8 cellular contexts compared by ENCODE assay signal in the genomic region with DNA sequence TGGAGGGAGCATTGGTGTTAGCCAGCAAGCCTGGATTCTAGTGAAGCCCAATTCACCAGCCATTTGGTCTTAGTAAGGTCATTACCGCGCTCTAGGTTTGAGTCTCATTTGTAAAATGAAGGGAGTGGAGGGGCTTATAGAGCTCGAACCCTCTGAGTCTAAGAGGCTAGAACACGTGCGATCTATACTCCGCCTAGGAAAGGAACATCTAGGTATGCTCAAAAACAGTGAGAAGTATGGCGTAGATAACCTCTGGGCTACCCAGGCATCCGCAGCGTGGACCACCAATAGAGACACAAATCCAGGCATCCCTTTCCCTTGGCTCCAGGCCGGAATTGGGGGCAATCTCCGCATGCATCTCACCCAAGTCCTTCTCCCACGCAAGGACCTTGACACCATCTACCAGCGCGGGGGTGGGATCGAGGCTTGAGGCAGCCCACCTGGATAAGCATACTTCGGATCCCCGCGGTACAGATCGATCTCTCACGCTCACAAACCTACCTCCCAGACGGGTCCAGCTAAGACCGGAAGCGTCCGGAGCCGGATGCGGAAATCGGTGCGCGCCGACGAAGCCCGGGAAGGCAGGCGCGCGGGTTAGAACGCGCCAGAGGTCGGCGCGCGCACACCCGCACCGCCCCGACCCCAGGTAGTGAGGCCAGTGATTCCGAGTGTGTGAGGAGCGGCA. TPM values are rescaled to one million over a fixed set of nuclear protein-coding genes. Genes with fewer than 3 reads are reported as not detected.
A peak's percentile ranks its signal among the peaks of the same experiment; 100 is the strongest.
DNase-seq lines count a peak whose midpoint lies in the region; ATAC-seq, FAIRE-seq and TF ChIP-seq lines count a peak whose summit lies in the region.

A gene (plus strand): TSS at position 556 of the 685 bp plus-strand sequence. CDS start 636 bp downstream, outside the sequence.

- H3K4me3 Mint-ChIP-seq in CD4-positive, alpha-beta T cell: no peak within 1 kb of the TSS
- H3K4me3 Mint-ChIP-seq in activated CD4-positive, alpha-beta memory T cell treated with anti-CD3 and anti-CD28 coated beads for 36 hours: no peak within 1 kb of the TSS
- H3K4me3 Mint-ChIP-seq in mesothelial cell of epicardium: no peak within 1 kb of the TSS

- 0 out of 2 replicates have a peak within 1 kb of the TSS, but pooled peaks have one; percentile 20 for H3K18ac ChIP-seq in H1 (ENCODE audit: extremely low read depth, low read length)

- peaks cover 22 to 69% of the 10 kb centered on the region in 2 experiments for H3K79me2 ChIP-seq in H1 (ENCODE audit: control insufficient read depth in 1 of 2, insufficient read depth in 2 of 2, low read length in 2 of 2)

- H3K4me3 ChIP-seq in H1 (ENCODE audit: extremely low read depth in 1 of 4, insufficient read depth in 2 of 4, low read depth in 3 of 4, low read length in 4 of 4): peak within 1 kb of the TSS; percentile 83 to 100 (median 94)

- H2BK20ac ChIP-seq in H1 (ENCODE audit: low read length): no peak within 1 kb of the TSS

- peak in 9 of 10 experiments; percentile 43 to 71 (median 57) for DNase-seq in CD4-positive, alpha-beta T cell
- DNase-seq in NCI-H69 (lab: John Stamatoyannopoulos, UW) (peak; percentile 95), H1 (ENCODE audit: low read depth in 1 of 2, low spot score in 2 of 2) (peak in 1 of 2 experiments; percentile 88), mesothelial cell of epicardium (ENCODE audit: low spot score in 2 of 2, unreplicated experiment in 2 of 2) (peak; percentile 58 to 79)
- DNase-seq in activated CD4-positive, alpha-beta memory T cell treated with anti-CD3 and anti-CD28 coated beads for 36 hours: peak; percentile 88
- DNase-seq in stimulated activated CD8-positive, alpha-beta memory T cell treated with anti-CD3 and anti-CD28 coated beads, Interleukin-7, amount 100 ng/mL, for 48 hours (ENCODE audit: extremely low read depth in 1 of 2, low read depth in 1 of 2): peak; percentile 70 to 73

- peak within 1 kb of the TSS; percentile 89 to 95 (median 92) for H3K9ac ChIP-seq in H1 (replicated peaks in 1 of 4; ENCODE audit: extremely low read depth in 1 of 4, low read depth in 3 of 4, low read length in 3 of 4)

- H2AFZ ChIP-seq in H1 (ENCODE audit: low read length): no peak within 1 kb of the TSS

- no peaks in the 10 kb centered on the region for H3K27me3 ChIP-seq in CD4-positive, alpha-beta T cell (ENCODE audit: control insufficient read depth, insufficient read depth, low read length)
- no peaks in the 10 kb centered on the region for H3K27me3 ChIP-seq in H1 (replicated peaks in 1 of 4; ENCODE audit: control insufficient read depth in 3 of 4, extremely low read depth in 1 of 4, insufficient read depth in 3 of 4, low read length in 3 of 4)

- H3K4me2 ChIP-seq in H1 (ENCODE audit: insufficient read depth in 1 of 2, low read depth in 2 of 2, low read length in 2 of 2): peak within 1 kb of the TSS; percentile 92 to 97

- H3K27ac Mint-ChIP-seq in CD4-positive, alpha-beta T cell: peak within 1 kb of the TSS; percentile 98
- H3K27ac Mint-ChIP-seq in activated CD4-positive, alpha-beta memory T cell treated with anti-CD3 and anti-CD28 coated beads for 36 hours: peak within 1 kb of the TSS; percentile 99
- peak within 1 kb of the TSS; percentile 99 for H3K27ac Mint-ChIP-seq in mesothelial cell of epicardium

- POLR2A ChIA-PET in CD4-positive, alpha-beta T cell (lab: Charles Lee): interaction anchor here (0.6 to 5.9 kb wide), 21 partner anchors 11 to 612 kb away, joined by 3 to 107 read pairs (median 4); a partner anchor contains a TSS
- POLR2A ChIA-PET in activated CD4-positive, alpha-beta memory T cell treated with anti-CD3 and anti-CD28 coated beads for 36 hours (lab: Charles Lee): interaction anchor here (0.6 to 7.4 kb wide), 12 partner anchors 13 to 136 kb away, joined by 3 to 90 read pairs (median 5); a partner anchor contains a TSS
- POLR2A ChIA-PET in H1 (lab: Charles Lee; ENCODE audit: partially characterized antibody): interaction anchor here (0.7 to 13.3 kb wide), 20 partner anchors 9 to 171 kb away, joined by 3 to 214 read pairs (median 7); a partner anchor contains a TSS

- peak within 1 kb of the TSS; percentile 2 for H2AK5ac ChIP-seq in H1 (ENCODE audit: low read depth, low read length)

- TF ChIP-seq RAD21 in H1 (IDR thresholded peaks at IDR 0.05 in 1 of 2, conservative IDR thresholded peaks at IDR 0.05 in 1 of 2; ENCODE audit: low read depth in 2 of 2, low read length in 2 of 2): no peak

- peaks cover 30% of the 10 kb centered on the region for H3K4me1 Mint-ChIP-seq in CD4-positive, alpha-beta T cell (ENCODE audit: low read depth)
- peaks cover 31% of the 10 kb centered on the region for H3K4me1 Mint-ChIP-seq in activated CD4-positive, alpha-beta memory T cell treated with anti-CD3 and anti-CD28 coated beads for 36 hours (ENCODE audit: low read depth)
- H3K4me1 Mint-ChIP-seq in mesothelial cell of epicardium: peaks cover 15% of the 10 kb centered on the region

- peaks cover 0 to 23% (median 18%) of the 10 kb centered on the region in 4 experiments; a peak in 6 of 7 replicates for H3K4me1 ChIP-seq in H1 (replicated peaks in 1 of 4; ENCODE audit: control insufficient read depth in 3 of 4, insufficient read depth in 4 of 4, low read length in 3 of 4)

- H3K23ac ChIP-seq in H1 (ENCODE audit: insufficient read length): no peak within 1 kb of the TSS

- H3K56ac ChIP-seq in H1 (replicated peaks; ENCODE audit: insufficient read length, low read depth, low read length): no peak within 1 kb of the TSS

- H2BK15ac ChIP-seq in H1 (ENCODE audit: low read length): no peak within 1 kb of the TSS; the same call in 1 of the 2 replicates

- H3K9me3 ChIP-seq in CD4-positive, alpha-beta T cell (ENCODE audit: control insufficient read depth, low read length): no peaks in the 10 kb centered on the region
- no peaks in the 10 kb centered on the region for H3K9me3 ChIP-seq in H1 (ENCODE audit: insufficient read depth in 2 of 2, low read depth in 1 of 2, low read length in 1 of 2)

- peak within 1 kb of the TSS; percentile 25 for H4K91ac ChIP-seq in H1 (replicated peaks; ENCODE audit: insufficient read length, low read length)

- no peaks in the 10 kb centered on the region for H3K9me3 Mint-ChIP-seq in CD4-positive, alpha-beta T cell
- H3K9me3 Mint-ChIP-seq in activated CD4-positive, alpha-beta memory T cell treated with anti-CD3 and anti-CD28 coated beads for 36 hours: no peaks in the 10 kb centered on the region
- no peaks in the 10 kb centered on the region for H3K9me3 Mint-ChIP-seq in mesothelial cell of epicardium

- peaks cover 8% of the 10 kb centered on the region for H3K23me2 ChIP-seq in H1 (ENCODE audit: low read depth, low read length)

- no peak within 1 kb of the TSS for H3K14ac ChIP-seq in H1 (ENCODE audit: insufficient read length)

- H3K79me1 ChIP-seq in H1 (ENCODE audit: low read depth, low read length): peaks cover 9% of the 10 kb centered on the region

- H2BK5ac ChIP-seq in H1 (ENCODE audit: low read depth, low read length): peak within 1 kb of the TSS; percentile 67

- H2BK12ac ChIP-seq in H1 (ENCODE audit: low read depth, low read length): peak within 1 kb of the TSS; percentile 13; the same call in 1 of the 2 replicates

- CTCF ChIA-PET in CD4-positive, alpha-beta T cell (lab: Charles Lee): interaction anchor here (0.6 to 5.1 kb wide), 10 partner anchors 13 to 842 kb away, joined by 3 to 119 read pairs (median 36); a partner anchor contains a TSS
- CTCF ChIA-PET in activated CD4-positive, alpha-beta memory T cell treated with anti-CD3 and anti-CD28 coated beads for 36 hours (lab: Charles Lee): interaction anchor here (0.9 to 34.5 kb wide), 18 partner anchors 13 to 223 kb away, joined by 3 to 1179 read pairs (median 20); a partner anchor contains a TSS
- CTCF ChIA-PET in H1 (lab: Charles Lee; ENCODE audit: partially characterized antibody): interaction anchor here (0.6 to 65.2 kb wide), 27 partner anchors 8 to 199 kb away, joined by 3 to 4284 read pairs (median 4); a partner anchor contains a TSS

- FAIRE-seq in H1 (lab: Jason Lieb, UNC): no peak

- no peaks in the 10 kb centered on the region for H3K27me3 Mint-ChIP-seq in CD4-positive, alpha-beta T cell
- H3K27me3 Mint-ChIP-seq in activated CD4-positive, alpha-beta memory T cell treated with anti-CD3 and anti-CD28 coated beads for 36 hours: no peaks in the 10 kb centered on the region
- no peaks in the 10 kb centered on the region for H3K27me3 Mint-ChIP-seq in mesothelial cell of epicardium (ENCODE audit: low read depth)

- TF ChIP-seq CTCF in CD4-positive, alpha-beta T cell (IDR thresholded peaks at IDR 0.05): no peak
- TF ChIP-seq CTCF in H1 (IDR thresholded peaks at IDR 0.05; ENCODE audit: control extremely low read depth in 1 of 3, insufficient read depth in 1 of 3, low read depth in 1 of 3, low read length in 3 of 3): no peak
- TF ChIP-seq CTCF in mesothelial cell of epicardium (IDR thresholded peaks at IDR 0.05; ENCODE audit: unreplicated experiment): no peak

- intact Hi-C loops in CD4-positive, alpha-beta T cell (cut with DNase I, micrococcal nuclease): loop anchor here (1.0 to 10.0 kb wide), 8 partner anchors 23 to 223 kb away; a partner anchor contains a TSS
- intact Hi-C loops in activated CD4-positive, alpha-beta memory T cell treated with anti-CD3 and anti-CD28 coated beads for 36 hours (cut with micrococcal nuclease): loop anchor here (1.0 to 5.0 kb wide), 7 partner anchors 13 to 411 kb away; a partner anchor contains a TSS

- H4K8ac ChIP-seq in H1 (ENCODE audit: extremely low read depth, insufficient read depth, low read length): peak within 1 kb of the TSS; percentile 94

- no peak within 1 kb of the TSS for H3K4ac ChIP-seq in H1 (replicated peaks; ENCODE audit: insufficient read length, low read depth, low read length)

- H4K5ac ChIP-seq in H1 (ENCODE audit: insufficient read length, low read depth, low read length): peak within 1 kb of the TSS; percentile 75

- H3K36me3 ChIP-seq in H1 (ENCODE audit: control insufficient read depth in 2 of 4, insufficient read depth in 4 of 4, low read length in 3 of 4): peaks cover 9 to 18% (median 16%) of the 10 kb centered on the region in 4 experiments

- ATAC-seq in CD4-positive, alpha-beta T cell (ENCODE audit: poor library complexity): peak; percentile 56
- ATAC-seq in HG03280 (IDR thresholded peaks at IDR 0.05; ENCODE audit: unreplicated experiment): peak; percentile 51

- H3K27ac ChIP-seq in CD4-positive, alpha-beta T cell (ENCODE audit: low read depth, low read length): peak within 1 kb of the TSS; percentile 90
- peak within 1 kb of the TSS; percentile 89 for H3K27ac ChIP-seq in H1 (ENCODE audit: low read depth, low read length)

- no peak within 1 kb of the TSS for H2BK120ac ChIP-seq in H1 (replicated peaks; ENCODE audit: low read depth, low read length)

- peaks cover 21 to 31% of the 10 kb centered on the region in 2 experiments for H4K20me1 ChIP-seq in H1 (replicated peaks in 1 of 2; ENCODE audit: control insufficient read depth in 1 of 2, insufficient read depth in 2 of 2, low read length in 2 of 2)

- 1% methylated on average over 46 of the region's 46 CpGs; no CpG with 5 or more reads in 1 of the 2 experiments for WGBS in H1 (ENCODE audit: extremely low coverage in 1 of 2, insufficient coverage in 1 of 2, insufficient read length in 1 of 2, insufficient replicate concordance in 2 of 2, low coverage in 1 of 2, low lambda C conversion rate in 2 of 2, missing lambda C conversion rate in 1 of 2), 2 experiments

- no peak for TF ChIP-seq EP300 in H1 (IDR thresholded peaks at IDR 0.05; ENCODE audit: borderline replicate concordance in 1 of 2, low read depth in 2 of 2, low read length in 2 of 2)

- H3K36me3 Mint-ChIP-seq in CD4-positive, alpha-beta T cell (ENCODE audit: low read depth): peaks cover 40% of the 10 kb centered on the region
- H3K36me3 Mint-ChIP-seq in activated CD4-positive, alpha-beta memory T cell treated with anti-CD3 and anti-CD28 coated beads for 36 hours: peaks cover 30% of the 10 kb centered on the region
- peaks cover 18% of the 10 kb centered on the region for H3K36me3 Mint-ChIP-seq in mesothelial cell of epicardium

- TF ChIP-seq POLR2A in GM19193 (IDR thresholded peaks at IDR 0.05; ENCODE audit: extremely low read depth, insufficient read depth, insufficient read length) (peak; percentile 81), H1 (IDR thresholded peaks at IDR 0.05; ENCODE audit: control extremely low read depth in 1 of 2, low read depth in 2 of 2, low read length in 2 of 2) (no peak; a peak in 1 of 3 replicates)

RNA-seq across cellular contexts. Expression of the gene that starts here (rescaled TPM):
- 10 to 100 TPM; 10.6 to 12.0 TPM for total RNA-seq in CD4-positive, alpha-beta T cell
- 10 to 100 TPM; 43.0 to 46.3 TPM for total RNA-seq in activated CD4-positive, alpha-beta memory T cell treated with anti-CD3 and anti-CD28 coated beads for 36 hours
- total RNA-seq in H1 (2021; fragmentation: NEBNext Ultra II Directional; extraction: Animal tissue kit (Norgen Biotek cat#: 25700)): 28.4 and 31.8 TPM in 2 replicates
- 30.1 and 43.1 TPM in 2 replicates for polyA plus RNA-seq in H1 (2011; rRNA removed)
- 38.2 TPM for polyA plus RNA-seq in H1 (2011; cell fraction: cytosol; rRNA removed)
- polyA plus RNA-seq in H1 (2011; cell fraction: nucleus; rRNA removed): 75.5 TPM
- 30.1 to 33.3 TPM (median 31.2 TPM) in 4 replicates for polyA plus RNA-seq in H1 (2012, experiment 1 of 2)
- polyA plus RNA-seq in H1 (2012, experiment 2 of 2): 29.8 TPM
- polyA plus RNA-seq in H1 (2013, experiment 1 of 2): 39.5 TPM
- 35.7 TPM for polyA plus RNA-seq in H1 (2013, experiment 2 of 2)
- polyA minus RNA-seq in H1 (2011; rRNA and poly(A)+ RNA removed): 21.0 and 21.3 TPM in 2 replicates
- polyA minus RNA-seq in H1 (2011; cell fraction: cytosol; rRNA and poly(A)+ RNA removed): 21.1 TPM
- polyA minus RNA-seq in H1 (2011; cell fraction: nucleus; rRNA and poly(A)+ RNA removed): 19.6 TPM
- total RNA-seq in mesothelial cell of epicardium: 36.9 to 39.2 TPM (median 39.0 TPM) in 3 replicates
